ENCODE assay signal across 2 cellular contexts in genomic region chrX:53272808-53273337, GRCh38.
TF ChIP-seq lines count a peak whose summit lies in the region.

No MANE protein-coding gene starts in this region.

TF ChIP-seq in HEK293, 187 proteins besides CTCF, POLR2A, EP300 and RAD21 (continued from another document):
- 0 out of 2 replicates have a peak, but pooled peaks have one; percentile 9 for TF ChIP-seq ATF2 (tag by site-specific recombination; IDR thresholded peaks at IDR 0.05; ENCODE audit: low read depth)

TF ChIP-seq in GM12878, 131 proteins besides CTCF, POLR2A, EP300 and RAD21 (continued from another document):
- 0 out of 2 replicates have a peak, but pooled peaks have one; percentile 41 for TF ChIP-seq ATF7 (IDR thresholded peaks at IDR 0.05; ENCODE audit: low read depth)
